ENCODE assay signal across 4 cellular contexts in genomic region chr17:68622423-68622822, GRCh38.
"Had no signal": no experiment of that assay in that cellular context is flagged by ENCODE, and none has a peak within 500 bp of the region (broad histone marks: within the 10 kb centered on the region; RNA-seq: fewer than 3 reads in every experiment).

No MANE protein-coding gene starts in this region.

- DNase-seq: H9, HCEC 1CT, KBM-7 had no signal

- ATAC-seq: GM23338 had no signal
